ENCODE assay signal across 13 cellular contexts in genomic region chr11:90095230-90095924, GRCh38. TPM values are rescaled to one million over a fixed set of nuclear protein-coding genes. Genes with fewer than 3 reads are reported as not detected.
"Had no signal": no experiment of that assay in that cellular context is flagged by ENCODE, and none has a peak within 500 bp of the region (broad histone marks: within the 10 kb centered on the region; RNA-seq: fewer than 3 reads in every experiment).

No MANE protein-coding gene starts in this region.

RNA-seq across cellular contexts. Expression of gene UBTFL1, which starts 9.6 kb away (rescaled TPM):
- total RNA-seq: activated B cell treated with CpG ODN at 0.5 μM for 24 hours; activated CD4-positive, alpha-beta memory T cell treated with anti-CD3 and anti-CD28 coated beads for 36 hours; activated CD4-positive, alpha-beta memory T cell treated with anti-CD3 and anti-CD28 coated beads, Interleukin-2, amount 10 ng/mL, durations not matched to agents 7 days and 5 days; activated CD4-positive, alpha-beta T cell treated with anti-CD3 and anti-CD28 coated beads for 36 hours; activated CD4-positive, alpha-beta T cell treated with anti-CD3 and anti-CD28 coated beads, Interleukin-2, amount 10 ng/mL, durations not matched to agents 24 days and 14 days; activated CD4-positive, alpha-beta T cell treated with anti-CD3 and anti-CD28 coated beads, Interleukin-2, amount 10 ng/mL, durations not matched to agents 7 days and 5 days; activated CD8-positive, alpha-beta memory T cell treated with anti-CD3 and anti-CD28 coated beads for 36 hours; activated CD8-positive, alpha-beta memory T cell treated with anti-CD3 and anti-CD28 coated beads, Interleukin-2, amount 10 ng/mL, durations not matched to agents 7 days and 5 days; activated CD8-positive, alpha-beta T cell treated with anti-CD3 and anti-CD28 coated beads for 36 hours; activated CD8-positive, alpha-beta T cell treated with anti-CD3 and anti-CD28 coated beads, Interleukin-2, amount 10 ng/mL, durations not matched to agents 7 days and 5 days; T-helper 1 cell treated with Interleukin-12 subunit alpha and Interleukin-12 subunit beta and Interleukin-4 antibody, amounts not matched to agents 30 ng/mL and 1 ng/mL, for 36 hours; T-helper 17 cell; T-helper 2 cell treated with Interferon-gamma antibody and Interleukin-4, amounts not matched to agents 100 ng/mL and 5 ng/mL, for 36 hours had no signal

RNA-seq across cellular contexts. Expression of gene NAALAD2, which starts 39.1 kb away (rescaled TPM):
- total RNA-seq: activated B cell treated with CpG ODN at 0.5 μM for 24 hours; activated CD4-positive, alpha-beta memory T cell treated with anti-CD3 and anti-CD28 coated beads for 36 hours; activated CD4-positive, alpha-beta memory T cell treated with anti-CD3 and anti-CD28 coated beads, Interleukin-2, amount 10 ng/mL, durations not matched to agents 7 days and 5 days; activated CD4-positive, alpha-beta T cell treated with anti-CD3 and anti-CD28 coated beads for 36 hours; activated CD4-positive, alpha-beta T cell treated with anti-CD3 and anti-CD28 coated beads, Interleukin-2, amount 10 ng/mL, durations not matched to agents 24 days and 14 days; activated CD4-positive, alpha-beta T cell treated with anti-CD3 and anti-CD28 coated beads, Interleukin-2, amount 10 ng/mL, durations not matched to agents 7 days and 5 days; activated CD8-positive, alpha-beta memory T cell treated with anti-CD3 and anti-CD28 coated beads for 36 hours; activated CD8-positive, alpha-beta memory T cell treated with anti-CD3 and anti-CD28 coated beads, Interleukin-2, amount 10 ng/mL, durations not matched to agents 7 days and 5 days; activated CD8-positive, alpha-beta T cell treated with anti-CD3 and anti-CD28 coated beads for 36 hours; activated CD8-positive, alpha-beta T cell treated with anti-CD3 and anti-CD28 coated beads, Interleukin-2, amount 10 ng/mL, durations not matched to agents 7 days and 5 days; T-helper 1 cell treated with Interleukin-12 subunit alpha and Interleukin-12 subunit beta and Interleukin-4 antibody, amounts not matched to agents 30 ng/mL and 1 ng/mL, for 36 hours; T-helper 17 cell; T-helper 2 cell treated with Interferon-gamma antibody and Interleukin-4, amounts not matched to agents 100 ng/mL and 5 ng/mL, for 36 hours had no signal
